Comparison of ENCODE assay signal across 10 cellular contexts in the genomic region with DNA sequence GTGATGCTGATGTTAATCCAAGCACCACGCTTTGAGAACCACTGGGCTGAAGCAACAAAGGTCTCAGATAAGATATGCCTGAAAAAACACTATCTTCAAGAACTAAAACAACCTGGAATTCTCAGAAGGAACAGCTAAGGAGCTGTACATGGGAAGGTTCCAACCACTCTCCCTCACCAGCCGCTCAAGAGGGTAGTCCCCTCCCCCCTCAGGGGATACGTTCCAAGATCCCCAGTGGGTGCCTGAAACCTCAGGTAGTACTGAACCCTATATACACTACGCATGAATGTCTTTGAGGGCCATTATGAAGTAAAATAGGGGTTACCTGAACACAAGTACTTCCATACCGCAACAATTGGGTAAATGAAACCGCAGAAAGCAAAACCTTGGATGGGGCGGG. TPM values are rescaled to one million over a fixed set of nuclear protein-coding genes. Genes with fewer than 3 reads are reported as not detected.
DNase-seq lines count a peak whose midpoint lies in the region; ATAC-seq lines count a peak whose summit lies in the region.
"Had no signal": no experiment of that assay in that cellular context is flagged by ENCODE, and none has a peak within 500 bp of the region (broad histone marks: within the 10 kb centered on the region; RNA-seq: fewer than 3 reads in every experiment).

No MANE protein-coding gene starts in this region.

- CTCF ChIA-PET in activated naive CD4-positive, alpha-beta T cell treated with anti-CD3 and anti-CD28 coated beads for 36 hours (lab: Charles Lee): interaction anchor here (0.9 to 1.9 kb wide), 4 partner anchors 9 to 166 kb away, joined by 3 to 6 read pairs (median 4); no protein-coding TSS in a partner anchor
- CTCF ChIA-PET in activated CD4-positive, alpha-beta memory T cell treated with anti-CD3 and anti-CD28 coated beads, Interleukin-2, amount 10 ng/mL, durations not matched to agents 7 days and 5 days (lab: Charles Lee): interaction anchor here (0.5 to 4.3 kb wide), 8 partner anchors 10 to 697 kb away, joined by 3 to 53 read pairs (median 8); no protein-coding TSS in a partner anchor

- peaks cover 51% of the 10 kb centered on the region for H3K4me1 Mint-ChIP-seq in activated naive CD4-positive, alpha-beta T cell treated with anti-CD3 and anti-CD28 coated beads for 36 hours (ENCODE audit: low read depth)
- H3K4me1 Mint-ChIP-seq in activated CD4-positive, alpha-beta memory T cell treated with anti-CD3 and anti-CD28 coated beads, Interleukin-2, amount 10 ng/mL, durations not matched to agents 7 days and 5 days: peaks cover 35% of the 10 kb centered on the region
- H3K4me1 Mint-ChIP-seq in stimulated activated naive CD8-positive, alpha-beta T cell treated with anti-CD3 and anti-CD28 coated beads, Interleukin-15, amount 100 ng/mL, for 72 hours: peaks cover 62% of the 10 kb centered on the region

- no peaks in the 10 kb centered on the region for H3K9me3 Mint-ChIP-seq in activated naive CD4-positive, alpha-beta T cell treated with anti-CD3 and anti-CD28 coated beads for 36 hours
- no peaks in the 10 kb centered on the region for H3K9me3 Mint-ChIP-seq in activated CD4-positive, alpha-beta memory T cell treated with anti-CD3 and anti-CD28 coated beads, Interleukin-2, amount 10 ng/mL, durations not matched to agents 7 days and 5 days
- H3K9me3 Mint-ChIP-seq in stimulated activated naive CD8-positive, alpha-beta T cell treated with anti-CD3 and anti-CD28 coated beads, Interleukin-15, amount 100 ng/mL, for 72 hours: no peaks in the 10 kb centered on the region

- intact Hi-C loops in activated naive CD4-positive, alpha-beta T cell treated with anti-CD3 and anti-CD28 coated beads for 36 hours (cut with micrococcal nuclease): no loop called here

- H3K9me3 ChIP-seq in iPS-15b (ENCODE audit: control insufficient read depth, insufficient read depth, low read length): no peaks in the 10 kb centered on the region
- H3K9me3 ChIP-seq: right atrium auricular region had no signal

- H3K4me3 ChIP-seq in iPS-15b (ENCODE audit: low read depth, low read length): peak overlapping the region; percentile 82

- H3K27ac Mint-ChIP-seq in activated naive CD4-positive, alpha-beta T cell treated with anti-CD3 and anti-CD28 coated beads for 36 hours: no peak overlapping the region
- no peak overlapping the region for H3K27ac Mint-ChIP-seq in activated CD4-positive, alpha-beta memory T cell treated with anti-CD3 and anti-CD28 coated beads, Interleukin-2, amount 10 ng/mL, durations not matched to agents 7 days and 5 days
- peak overlapping the region in 1 of 2 donors; percentile 38 for H3K27ac Mint-ChIP-seq in stimulated activated naive CD8-positive, alpha-beta T cell treated with anti-CD3 and anti-CD28 coated beads, Interleukin-15, amount 100 ng/mL, for 72 hours

- DNase-seq in activated naive CD4-positive, alpha-beta T cell treated with anti-CD3 and anti-CD28 coated beads for 36 hours: no peak
- no peak for DNase-seq in activated naive CD4-positive, alpha-beta T cell treated with anti-CD3 and anti-CD28 coated beads, Interleukin-2, amount 50 U/mL, for 16 hours
- DNase-seq in activated CD4-positive, alpha-beta memory T cell treated with anti-CD3 and anti-CD28 coated beads, Interleukin-2, amount 10 ng/mL, durations not matched to agents 7 days and 5 days: no peak
- no peak for DNase-seq in stimulated activated naive CD8-positive, alpha-beta T cell treated with anti-CD3 and anti-CD28 coated beads, Interleukin-15, amount 100 ng/mL, for 72 hours
- no peak for DNase-seq in NCI-H146 (lab: John Stamatoyannopoulos, UW)
- DNase-seq: SHP77 treated with DMSO at 0.1 percent for 48 hours had no signal

- peak overlapping the region; percentile 16 for H3K9ac ChIP-seq in iPS-15b (ENCODE audit: low read depth, low read length)

- no peak for ATAC-seq in stimulated activated naive CD8-positive, alpha-beta T cell treated with anti-CD3 and anti-CD28 coated beads, Interleukin-15, amount 100 ng/mL, for 72 hours
- ATAC-seq in GM19328 (IDR thresholded peaks at IDR 0.05; ENCODE audit: unreplicated experiment) (no peak), HG02588 (IDR thresholded peaks at IDR 0.05; ENCODE audit: unreplicated experiment) (no peak)

- peaks cover 27% of the 10 kb centered on the region for H3K36me3 Mint-ChIP-seq in activated naive CD4-positive, alpha-beta T cell treated with anti-CD3 and anti-CD28 coated beads for 36 hours (ENCODE audit: low read depth)
- H3K36me3 Mint-ChIP-seq in activated CD4-positive, alpha-beta memory T cell treated with anti-CD3 and anti-CD28 coated beads, Interleukin-2, amount 10 ng/mL, durations not matched to agents 7 days and 5 days (ENCODE audit: low read depth): peaks cover 24% of the 10 kb centered on the region

- peak overlapping the region; percentile 95 for H3K4me3 Mint-ChIP-seq in activated naive CD4-positive, alpha-beta T cell treated with anti-CD3 and anti-CD28 coated beads for 36 hours
- peak overlapping the region; percentile 14 for H3K4me3 Mint-ChIP-seq in activated CD4-positive, alpha-beta memory T cell treated with anti-CD3 and anti-CD28 coated beads, Interleukin-2, amount 10 ng/mL, durations not matched to agents 7 days and 5 days
- peak overlapping the region; percentile 92 to 93 for H3K4me3 Mint-ChIP-seq in stimulated activated naive CD8-positive, alpha-beta T cell treated with anti-CD3 and anti-CD28 coated beads, Interleukin-15, amount 100 ng/mL, for 72 hours

- H3K27me3 Mint-ChIP-seq in activated naive CD4-positive, alpha-beta T cell treated with anti-CD3 and anti-CD28 coated beads for 36 hours (ENCODE audit: low read depth): no peaks in the 10 kb centered on the region
- no peaks in the 10 kb centered on the region for H3K27me3 Mint-ChIP-seq in activated CD4-positive, alpha-beta memory T cell treated with anti-CD3 and anti-CD28 coated beads, Interleukin-2, amount 10 ng/mL, durations not matched to agents 7 days and 5 days
- H3K27me3 Mint-ChIP-seq in stimulated activated naive CD8-positive, alpha-beta T cell treated with anti-CD3 and anti-CD28 coated beads, Interleukin-15, amount 100 ng/mL, for 72 hours: no peaks in the 10 kb centered on the region

- H3K4me1 ChIP-seq in iPS-15b (ENCODE audit: control insufficient read depth, insufficient read depth, low read length): peaks cover 13% of the 10 kb centered on the region

- H3K36me3 ChIP-seq in iPS-15b (ENCODE audit: control insufficient read depth, insufficient read depth, low read length): peaks cover 18% of the 10 kb centered on the region

- POLR2A ChIA-PET in activated CD4-positive, alpha-beta memory T cell treated with anti-CD3 and anti-CD28 coated beads, Interleukin-2, amount 10 ng/mL, durations not matched to agents 7 days and 5 days (lab: Charles Lee): interaction anchor here (1.9 kb wide), 1 partner anchor 304 kb away, joined by 8 read pairs; no protein-coding TSS in a partner anchor

- H3K27me3 ChIP-seq in iPS-15b (ENCODE audit: control insufficient read depth, insufficient read depth, low read length): no peaks in the 10 kb centered on the region
- H3K27me3 ChIP-seq: right atrium auricular region had no signal

RNA-seq across cellular contexts. Expression of gene BOD1, which starts 1.9 kb away (rescaled TPM):
- total RNA-seq in activated naive CD4-positive, alpha-beta T cell treated with anti-CD3 and anti-CD28 coated beads for 36 hours: 10 to 100 TPM; 35.3 to 36.9 TPM
- 10 to 100 TPM; 14.3 to 15.9 TPM for total RNA-seq in activated CD4-positive, alpha-beta memory T cell treated with anti-CD3 and anti-CD28 coated beads, Interleukin-2, amount 10 ng/mL, durations not matched to agents 7 days and 5 days

Comparison
In these comparisons a context has a peak if more than half of its experiments do, and no peak if none do; other contexts are left out.
1. H3K4me3 Mint-ChIP-seq: peak in every context shown above with its lines; median percentile 95 in activated naive CD4-positive, alpha-beta T cell treated with anti-CD3 and anti-CD28 coated beads for 36 hours; 92 in stimulated activated naive CD8-positive, alpha-beta T cell treated with anti-CD3 and anti-CD28 coated beads, Interleukin-15, amount 100 ng/mL, for 72 hours; 14 in activated CD4-positive, alpha-beta memory T cell treated with anti-CD3 and anti-CD28 coated beads, Interleukin-2, amount 10 ng/mL, durations not matched to agents 7 days and 5 days.